In genomic region chr10:79947787-79948424, GRCh38 we compare ENCODE assay signal across 24 cellular contexts. TPM values are rescaled to one million over a fixed set of nuclear protein-coding genes. Genes with fewer than 3 reads are reported as not detected.
DNase-seq lines count a peak whose midpoint lies in the region; ATAC-seq, FAIRE-seq and TF ChIP-seq lines count a peak whose summit lies in the region.
"Had no signal": no experiment of that assay in that cellular context is flagged by ENCODE, and none has a peak within 500 bp of the region (broad histone marks: within the 10 kb centered on the region; RNA-seq: fewer than 3 reads in every experiment).

No MANE protein-coding gene starts in this region.

- H3K27ac Mint-ChIP-seq in activated CD4-positive, alpha-beta T cell treated with anti-CD3 and anti-CD28 coated beads, Interleukin-2, amount 10 ng/mL, durations not matched to agents 24 days and 14 days, result no peak overlapping the region
- no peak overlapping the region for H3K27ac Mint-ChIP-seq in activated CD4-positive, alpha-beta T cell treated with anti-CD3 and anti-CD28 coated beads, Interleukin-2, amount 10 ng/mL, durations not matched to agents 7 days and 5 days
- H3K27ac Mint-ChIP-seq in activated T-cell treated with anti-CD3 and anti-CD28 coated beads, Interleukin-2, amount 50 U/mL, for 24 hours, result no peak overlapping the region

- H3K4me1 Mint-ChIP-seq in activated CD4-positive, alpha-beta T cell treated with anti-CD3 and anti-CD28 coated beads, Interleukin-2, amount 10 ng/mL, durations not matched to agents 24 days and 14 days, result no peaks in the 10 kb centered on the region
- H3K4me1 Mint-ChIP-seq in activated CD4-positive, alpha-beta T cell treated with anti-CD3 and anti-CD28 coated beads, Interleukin-2, amount 10 ng/mL, durations not matched to agents 7 days and 5 days, result no peaks in the 10 kb centered on the region
- no peaks in the 10 kb centered on the region for H3K4me1 Mint-ChIP-seq in activated T-cell treated with anti-CD3 and anti-CD28 coated beads, Interleukin-2, amount 50 U/mL, for 24 hours (ENCODE audit: low read depth)

- H3K4me3 Mint-ChIP-seq in activated CD4-positive, alpha-beta T cell treated with anti-CD3 and anti-CD28 coated beads, Interleukin-2, amount 10 ng/mL, durations not matched to agents 24 days and 14 days, result no peak overlapping the region
- no peak overlapping the region for H3K4me3 Mint-ChIP-seq in activated CD4-positive, alpha-beta T cell treated with anti-CD3 and anti-CD28 coated beads, Interleukin-2, amount 10 ng/mL, durations not matched to agents 7 days and 5 days
- no peak overlapping the region for H3K4me3 Mint-ChIP-seq in activated T-cell treated with anti-CD3 and anti-CD28 coated beads, Interleukin-2, amount 50 U/mL, for 24 hours

- peak; percentile 71 to 92 (median 82) for ATAC-seq in pancreas
- ATAC-seq: HepG2 had no signal

- no peak for FAIRE-seq in pancreas (lab: Jason Lieb, UNC)
- FAIRE-seq: D721Med, H54, HepG2 had no signal

- H3K27me3 Mint-ChIP-seq in activated CD4-positive, alpha-beta T cell treated with anti-CD3 and anti-CD28 coated beads, Interleukin-2, amount 10 ng/mL, durations not matched to agents 24 days and 14 days, result peaks cover 17% of the 10 kb centered on the region
- peaks cover 10% of the 10 kb centered on the region for H3K27me3 Mint-ChIP-seq in activated CD4-positive, alpha-beta T cell treated with anti-CD3 and anti-CD28 coated beads, Interleukin-2, amount 10 ng/mL, durations not matched to agents 7 days and 5 days
- H3K27me3 Mint-ChIP-seq in activated T-cell treated with anti-CD3 and anti-CD28 coated beads, Interleukin-2, amount 50 U/mL, for 24 hours, result peaks cover 7% of the 10 kb centered on the region

- no peak overlapping the region for H3K4me3 ChIP-seq in pancreas

- DNase-seq in activated CD4-positive, alpha-beta T cell treated with anti-CD3 and anti-CD28 coated beads, Interleukin-2, amount 10 ng/mL, durations not matched to agents 24 days and 14 days, result peak; percentile 43
- DNase-seq in activated CD4-positive, alpha-beta T cell treated with anti-CD3 and anti-CD28 coated beads, Interleukin-2, amount 10 ng/mL, durations not matched to agents 7 days and 5 days, result no peak
- DNase-seq in iPS-NIHi11 (ENCODE audit: low spot score) (peak; percentile 31), pancreas (peak in 2 of 6 donors; percentile 42 to 45), H4 (ENCODE audit: low spot score) (no peak), T-helper 1 cell (no peak)
- DNase-seq in activated T-cell treated with anti-CD3 and anti-CD28 coated beads, Interleukin-2, amount 50 U/mL, for 24 hours, result no peak
- DNase-seq: 8988T, BE2C, DMS79, KBM-7, NCI-H1092, NCI-H1436, NCI-H187 treated with DMSO at 0.1 percent for 48 hours, NCI-H69, SHP77 treated with DMSO at 0.1 percent for 48 hours had no signal

- peaks cover 0 to 8% (median 0%) of the 10 kb centered on the region in 3 donors for H3K4me1 ChIP-seq in pancreas
- H3K4me1 ChIP-seq: BE2C had no signal

- H3K27me3 ChIP-seq in pancreas, result no peaks in the 10 kb centered on the region
- H3K27me3 ChIP-seq: BE2C had no signal

- no peaks in the 10 kb centered on the region for H3K9me3 ChIP-seq in pancreas
- H3K9me3 ChIP-seq: BE2C had no signal

- H3K27ac ChIP-seq in pancreas, result no peak overlapping the region
- H3K27ac ChIP-seq: HL-60, RWPE1 had no signal

- CTCF ChIA-PET in activated CD4-positive, alpha-beta T cell treated with anti-CD3 and anti-CD28 coated beads, Interleukin-2, amount 10 ng/mL, durations not matched to agents 7 days and 5 days (lab: Charles Lee), result no interaction called here

- POLR2A ChIA-PET in activated CD4-positive, alpha-beta T cell treated with anti-CD3 and anti-CD28 coated beads, Interleukin-2, amount 10 ng/mL, durations not matched to agents 7 days and 5 days (lab: Charles Lee), result no interaction called here

- no peak for TF ChIP-seq CTCF in pancreas (IDR thresholded peaks at IDR 0.05)

- no peaks in the 10 kb centered on the region for H3K36me3 Mint-ChIP-seq in activated CD4-positive, alpha-beta T cell treated with anti-CD3 and anti-CD28 coated beads, Interleukin-2, amount 10 ng/mL, durations not matched to agents 24 days and 14 days (ENCODE audit: low read depth)
- H3K36me3 Mint-ChIP-seq in activated CD4-positive, alpha-beta T cell treated with anti-CD3 and anti-CD28 coated beads, Interleukin-2, amount 10 ng/mL, durations not matched to agents 7 days and 5 days (ENCODE audit: low read depth), result no peaks in the 10 kb centered on the region
- H3K36me3 Mint-ChIP-seq in activated T-cell treated with anti-CD3 and anti-CD28 coated beads, Interleukin-2, amount 50 U/mL, for 24 hours (ENCODE audit: low read depth), result no peaks in the 10 kb centered on the region

- WGBS in pancreas, 2 donors, result 44 to 47% methylated on average over 5 of the region's 5 CpGs

- no peak for TF ChIP-seq RAD21 in Ishikawa (IDR thresholded peaks at IDR 0.05; ENCODE audit: low read depth)

- intact Hi-C loops in activated CD4-positive, alpha-beta T cell treated with anti-CD3 and anti-CD28 coated beads, Interleukin-2, amount 10 ng/mL, durations not matched to agents 24 days and 14 days (cut with micrococcal nuclease), result no loop called here
- intact Hi-C loops in pancreas (cut with DNase I), result loop anchor here in 1 of 3 donors (10.0 kb wide), 1 partner anchor 97 kb away; no protein-coding TSS in a partner anchor

- TF ChIP-seq EP300 in Ishikawa (IDR thresholded peaks at IDR 0.05; ENCODE audit: borderline replicate concordance), result no peak

- peaks cover 6% of the 10 kb centered on the region for H3K9me3 Mint-ChIP-seq in activated CD4-positive, alpha-beta T cell treated with anti-CD3 and anti-CD28 coated beads, Interleukin-2, amount 10 ng/mL, durations not matched to agents 24 days and 14 days
- H3K9me3 Mint-ChIP-seq in activated CD4-positive, alpha-beta T cell treated with anti-CD3 and anti-CD28 coated beads, Interleukin-2, amount 10 ng/mL, durations not matched to agents 7 days and 5 days, result peaks cover under 1% of the 10 kb centered on the region
- H3K9me3 Mint-ChIP-seq in activated T-cell treated with anti-CD3 and anti-CD28 coated beads, Interleukin-2, amount 50 U/mL, for 24 hours, result peaks cover 5% of the 10 kb centered on the region

- H3K36me3 ChIP-seq in pancreas, result no peaks in the 10 kb centered on the region
- H3K36me3 ChIP-seq: BE2C had no signal

TF ChIP-seq in Ishikawa, 13 proteins besides CTCF, POLR2A, EP300 and RAD21:
- TF ChIP-seq TCF12 (IDR thresholded peaks at IDR 0.05; ENCODE audit: low read depth) (peak; percentile 35; the same call in 1 of the 2 replicates), REST (IDR thresholded peaks at IDR 0.05; ENCODE audit: low read depth) (no peak), NFIC (IDR thresholded peaks at IDR 0.05) (peak; percentile 33; the same call in 1 of the 2 replicates)
TF ChIP-seq in Ishikawa: peak in this region for 2.

RNA-seq across cellular contexts. Expression of gene SFTPD, which starts 1.0 kb away (rescaled TPM):
- total RNA-seq in activated CD4-positive, alpha-beta T cell treated with anti-CD3 and anti-CD28 coated beads, Interleukin-2, amount 10 ng/mL, durations not matched to agents 24 days and 14 days, result not detected in 2 replicates
- total RNA-seq in activated CD4-positive, alpha-beta T cell treated with anti-CD3 and anti-CD28 coated beads, Interleukin-2, amount 10 ng/mL, durations not matched to agents 7 days and 5 days, result not detected
- 1 to 10 TPM; 1.5 to 3.2 (median 2.1) TPM for total RNA-seq in pancreas
- polyA plus RNA-seq in pancreas, result 1 to 10 TPM; 1.7 to 5.9 TPM
- not detected in 2 replicates for total RNA-seq in H4 (2014; rRNA removed; shearing (Covaris generic))
- total RNA-seq: HepG2, HT-29, NCI-H460 had no signal
- polyA plus RNA-seq: HepG2 had no signal

Comparison
In these comparisons a context has a peak if more than half of its experiments do, and no peak if none do; other contexts are left out.
1. DNase-seq: peak in activated CD4-positive, alpha-beta T cell treated with anti-CD3 and anti-CD28 coated beads, Interleukin-2, amount 10 ng/mL, durations not matched to agents 24 days and 14 days (single experiment) and iPS-NIHi11 (single experiment); none in activated CD4-positive, alpha-beta T cell treated with anti-CD3 and anti-CD28 coated beads, Interleukin-2, amount 10 ng/mL, durations not matched to agents 7 days and 5 days (single experiment), H4 (single experiment), activated T-cell treated with anti-CD3 and anti-CD28 coated beads, Interleukin-2, amount 50 U/mL, for 24 hours (single experiment) and T-helper 1 cell (0 of 5).